Comparison of ENCODE assay signal across 1 cellular context in the genomic region with DNA sequence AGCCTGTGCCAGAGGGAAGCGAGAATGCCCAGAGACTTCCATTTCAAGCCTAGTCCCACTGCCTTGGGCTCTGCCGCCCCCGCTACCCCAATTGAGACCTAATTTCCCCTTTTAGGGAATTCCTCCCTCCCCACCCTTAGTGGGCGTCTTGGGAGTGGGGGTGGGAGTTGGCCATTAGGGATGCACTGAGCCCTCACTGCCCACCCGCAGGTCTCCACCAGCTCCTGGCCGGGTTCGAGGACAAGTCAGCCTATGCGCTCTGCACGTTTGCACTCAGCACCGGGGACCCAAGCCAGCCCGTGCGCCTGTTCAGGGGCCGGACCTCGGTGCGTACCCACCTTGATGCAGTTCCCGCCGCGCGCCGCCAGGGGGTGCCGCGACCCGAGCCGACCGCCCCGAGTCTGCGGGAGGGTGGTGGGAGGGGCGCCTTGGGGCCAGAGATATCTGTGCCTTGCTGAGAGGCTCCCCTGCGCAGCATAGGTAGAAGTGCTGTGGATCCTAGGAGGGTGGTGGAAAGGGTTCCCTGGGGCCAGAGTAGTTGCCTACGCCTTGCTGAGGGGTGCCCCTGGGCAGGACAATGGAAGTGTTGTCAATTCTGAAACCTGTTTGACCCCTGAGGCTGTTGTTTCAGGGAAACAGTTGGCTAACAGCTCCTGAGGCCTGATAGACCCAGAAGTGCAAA.
TF ChIP-seq lines count a peak whose summit lies in the region.

No MANE protein-coding gene starts in this region.

TF ChIP-seq in H1, 55 proteins besides CTCF, POLR2A, EP300 and RAD21:
- TF ChIP-seq RXRA (IDR thresholded peaks at IDR 0.05; ENCODE audit: insufficient read depth, low read depth, low read length) (0 out of 2 replicates have a peak, but pooled peaks have one; percentile 49), GABPA (IDR thresholded peaks at IDR 0.05; ENCODE audit: borderline replicate concordance, insufficient read depth, low read length) (peak; percentile 77), TBP (IDR thresholded peaks at IDR 0.05; ENCODE audit: low read depth, low read length) (0 out of 2 replicates have a peak, but pooled peaks have one; percentile 30), ZNF274 (IDR thresholded peaks at IDR 0.05; ENCODE audit: borderline replicate concordance, extremely low read depth, low read length) (no peak), BACH1 (IDR thresholded peaks at IDR 0.05; ENCODE audit: low read length) (no peak), PHF8 (conservative IDR thresholded peaks at IDR 0.05; ENCODE audit: low read depth, low read length) (no peak), YY1 (IDR thresholded peaks at IDR 0.05; ENCODE audit: low read depth, low read length) (0 out of 2 replicates have a peak, but pooled peaks have one; percentile 17), SRF (IDR thresholded peaks at IDR 0.05; ENCODE audit: low read depth, low read length) (no peak), CREB1 (IDR thresholded peaks at IDR 0.05) (peak; percentile 47; the same call in 1 of the 2 replicates), FOSL1 (IDR thresholded peaks at IDR 0.05; ENCODE audit: insufficient read depth, low read depth, low read length) (no peak)
- TF ChIP-seq, protein P1, sequence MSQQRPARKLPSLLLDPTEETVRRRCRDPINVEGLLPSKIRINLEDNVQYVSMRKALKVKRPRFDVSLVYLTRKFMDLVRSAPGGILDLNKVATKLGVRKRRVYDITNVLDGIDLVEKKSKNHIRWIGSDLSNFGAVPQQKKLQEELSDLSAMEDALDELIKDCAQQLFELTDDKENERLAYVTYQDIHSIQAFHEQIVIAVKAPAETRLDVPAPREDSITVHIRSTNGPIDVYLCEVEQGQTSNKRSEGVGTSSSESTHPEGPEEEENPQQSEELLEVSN (IDR thresholded peaks at IDR 0.05) = no peak
- TF ChIP-seq, protein P2, sequence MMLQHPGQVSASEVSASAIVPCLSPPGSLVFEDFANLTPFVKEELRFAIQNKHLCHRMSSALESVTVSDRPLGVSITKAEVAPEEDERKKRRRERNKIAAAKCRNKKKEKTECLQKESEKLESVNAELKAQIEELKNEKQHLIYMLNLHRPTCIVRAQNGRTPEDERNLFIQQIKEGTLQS (IDR thresholded peaks at IDR 0.05; ENCODE audit: insufficient read depth, low read depth, low read length) = no peak
- TF ChIP-seq, protein P3, sequence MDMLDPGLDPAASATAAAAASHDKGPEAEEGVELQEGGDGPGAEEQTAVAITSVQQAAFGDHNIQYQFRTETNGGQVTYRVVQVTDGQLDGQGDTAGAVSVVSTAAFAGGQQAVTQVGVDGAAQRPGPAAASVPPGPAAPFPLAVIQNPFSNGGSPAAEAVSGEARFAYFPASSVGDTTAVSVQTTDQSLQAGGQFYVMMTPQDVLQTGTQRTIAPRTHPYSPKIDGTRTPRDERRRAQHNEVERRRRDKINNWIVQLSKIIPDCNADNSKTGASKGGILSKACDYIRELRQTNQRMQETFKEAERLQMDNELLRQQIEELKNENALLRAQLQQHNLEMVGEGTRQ (IDR thresholded peaks at IDR 0.05; ENCODE audit: low read length) = no peak
- TF ChIP-seq, protein P4, sequence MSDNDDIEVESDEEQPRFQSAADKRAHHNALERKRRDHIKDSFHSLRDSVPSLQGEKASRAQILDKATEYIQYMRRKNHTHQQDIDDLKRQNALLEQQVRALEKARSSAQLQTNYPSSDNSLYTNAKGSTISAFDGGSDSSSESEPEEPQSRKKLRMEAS (IDR thresholded peaks at IDR 0.05) = peak; percentile 58
